2 cellular contexts compared by ENCODE assay signal in genomic region chr19:28494466-28494865, GRCh38.
TF ChIP-seq lines count a peak whose summit lies in the region.

No MANE protein-coding gene starts in this region.

TF ChIP-seq in GM23338, 12 proteins besides CTCF, POLR2A, EP300 and RAD21 (continued from another document):
- no peak for TF ChIP-seq ETS1 (IDR thresholded peaks at IDR 0.05)
- no peak for TF ChIP-seq STAT1 (IDR thresholded peaks at IDR 0.05; ENCODE audit: unreplicated experiment)
- no peak for TF ChIP-seq EZH2 (IDR thresholded peaks at IDR 0.05; ENCODE audit: low read depth, unreplicated experiment)
- TF ChIP-seq ZNF462 (CRISPR knock-in tag; IDR thresholded peaks at IDR 0.05), result no peak
- TF ChIP-seq, protein P1, sequence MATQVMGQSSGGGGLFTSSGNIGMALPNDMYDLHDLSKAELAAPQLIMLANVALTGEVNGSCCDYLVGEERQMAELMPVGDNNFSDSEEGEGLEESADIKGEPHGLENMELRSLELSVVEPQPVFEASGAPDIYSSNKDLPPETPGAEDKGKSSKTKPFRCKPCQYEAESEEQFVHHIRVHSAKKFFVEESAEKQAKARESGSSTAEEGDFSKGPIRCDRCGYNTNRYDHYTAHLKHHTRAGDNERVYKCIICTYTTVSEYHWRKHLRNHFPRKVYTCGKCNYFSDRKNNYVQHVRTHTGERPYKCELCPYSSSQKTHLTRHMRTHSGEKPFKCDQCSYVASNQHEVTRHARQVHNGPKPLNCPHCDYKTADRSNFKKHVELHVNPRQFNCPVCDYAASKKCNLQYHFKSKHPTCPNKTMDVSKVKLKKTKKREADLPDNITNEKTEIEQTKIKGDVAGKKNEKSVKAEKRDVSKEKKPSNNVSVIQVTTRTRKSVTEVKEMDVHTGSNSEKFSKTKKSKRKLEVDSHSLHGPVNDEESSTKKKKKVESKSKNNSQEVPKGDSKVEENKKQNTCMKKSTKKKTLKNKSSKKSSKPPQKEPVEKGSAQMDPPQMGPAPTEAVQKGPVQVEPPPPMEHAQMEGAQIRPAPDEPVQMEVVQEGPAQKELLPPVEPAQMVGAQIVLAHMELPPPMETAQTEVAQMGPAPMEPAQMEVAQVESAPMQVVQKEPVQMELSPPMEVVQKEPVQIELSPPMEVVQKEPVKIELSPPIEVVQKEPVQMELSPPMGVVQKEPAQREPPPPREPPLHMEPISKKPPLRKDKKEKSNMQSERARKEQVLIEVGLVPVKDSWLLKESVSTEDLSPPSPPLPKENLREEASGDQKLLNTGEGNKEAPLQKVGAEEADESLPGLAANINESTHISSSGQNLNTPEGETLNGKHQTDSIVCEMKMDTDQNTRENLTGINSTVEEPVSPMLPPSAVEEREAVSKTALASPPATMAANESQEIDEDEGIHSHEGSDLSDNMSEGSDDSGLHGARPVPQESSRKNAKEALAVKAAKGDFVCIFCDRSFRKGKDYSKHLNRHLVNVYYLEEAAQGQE (IDR thresholded peaks at IDR 0.05; ENCODE audit: unreplicated experiment), result no peak
TF ChIP-seq in GM23338: peak in this region for 0.

TF ChIP-seq in WTC11, 78 proteins besides CTCF, POLR2A, EP300 and RAD21 (continued from another document):
- TF ChIP-seq, protein P2, sequence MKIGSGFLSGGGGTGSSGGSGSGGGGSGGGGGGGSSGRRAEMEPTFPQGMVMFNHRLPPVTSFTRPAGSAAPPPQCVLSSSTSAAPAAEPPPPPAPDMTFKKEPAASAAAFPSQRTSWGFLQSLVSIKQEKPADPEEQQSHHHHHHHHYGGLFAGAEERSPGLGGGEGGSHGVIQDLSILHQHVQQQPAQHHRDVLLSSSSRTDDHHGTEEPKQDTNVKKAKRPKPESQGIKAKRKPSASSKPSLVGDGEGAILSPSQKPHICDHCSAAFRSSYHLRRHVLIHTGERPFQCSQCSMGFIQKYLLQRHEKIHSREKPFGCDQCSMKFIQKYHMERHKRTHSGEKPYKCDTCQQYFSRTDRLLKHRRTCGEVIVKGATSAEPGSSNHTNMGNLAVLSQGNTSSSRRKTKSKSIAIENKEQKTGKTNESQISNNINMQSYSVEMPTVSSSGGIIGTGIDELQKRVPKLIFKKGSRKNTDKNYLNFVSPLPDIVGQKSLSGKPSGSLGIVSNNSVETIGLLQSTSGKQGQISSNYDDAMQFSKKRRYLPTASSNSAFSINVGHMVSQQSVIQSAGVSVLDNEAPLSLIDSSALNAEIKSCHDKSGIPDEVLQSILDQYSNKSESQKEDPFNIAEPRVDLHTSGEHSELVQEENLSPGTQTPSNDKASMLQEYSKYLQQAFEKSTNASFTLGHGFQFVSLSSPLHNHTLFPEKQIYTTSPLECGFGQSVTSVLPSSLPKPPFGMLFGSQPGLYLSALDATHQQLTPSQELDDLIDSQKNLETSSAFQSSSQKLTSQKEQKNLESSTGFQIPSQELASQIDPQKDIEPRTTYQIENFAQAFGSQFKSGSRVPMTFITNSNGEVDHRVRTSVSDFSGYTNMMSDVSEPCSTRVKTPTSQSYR (CRISPR knock-in tag; IDR thresholded peaks at IDR 0.05), result no peak
- no peak for TF ChIP-seq ZNF532 (CRISPR knock-in tag; IDR thresholded peaks at IDR 0.05; ENCODE audit: borderline replicate concordance)
- no peak for TF ChIP-seq NR1H2 (CRISPR knock-in tag; IDR thresholded peaks at IDR 0.05)
- TF ChIP-seq RORB (CRISPR knock-in tag; IDR thresholded peaks at IDR 0.05), result no peak
